32 cellular contexts compared by ENCODE assay signal in genomic region chr19:9171393-9171991, GRCh38. TPM values are rescaled to one million over a fixed set of nuclear protein-coding genes. Genes with fewer than 3 reads are reported as not detected.
"Had no signal": no experiment of that assay in that cellular context is flagged by ENCODE, and none has a peak within 500 bp of the region (broad histone marks: within the 10 kb centered on the region; RNA-seq: fewer than 3 reads in every experiment).

No MANE protein-coding gene starts in this region.

- DNase-seq: activated CD4-positive, alpha-beta T cell treated with anti-CD3 and anti-CD28 coated beads for 48 hours; activated CD4-positive, alpha-beta T cell treated with anti-CD3 and anti-CD28 coated beads, Interleukin-2, amount 50 U/mL, for 48 hours; activated CD8-positive, alpha-beta memory T cell treated with anti-CD3 and anti-CD28 coated beads for 24 hours; activated CD8-positive, alpha-beta memory T cell treated with anti-CD3 and anti-CD28 coated beads, Interleukin-2, amount 50 U/mL, for 48 hours; activated gamma-delta T cell treated with Interleukin-2 at 50 U/mL for 16 hours; activated naive CD8-positive, alpha-beta T cell treated with anti-CD3 and anti-CD28 coated beads, Interleukin-2, amount 50 U/mL, for 24 hours; activated T-cell treated with anti-CD3 and anti-CD28 coated beads, Interleukin-2, amount 50 U/mL, for 24 hours; cerebellar nuclear complex; immature natural killer cell; midbrain; naive thymus-derived CD4-positive, alpha-beta T cell; pancreas; stimulated activated CD4-positive, alpha-beta T cell treated with anti-CD3 and anti-CD28 coated beads, Interleukin-15, amount 100 ng/mL, for 24 hours; stimulated activated CD4-positive, alpha-beta T cell treated with anti-CD3 and anti-CD28 coated beads, Interleukin-2, amount 100 ng/mL, for 24 hours; stimulated activated naive B cell treated with anti-CD40 and anti-IgM and Interleukin-4, amounts not matched to agents 10 μg/mL and 1 μg/mL and 100 μg/mL, for 72 hours; stomach; T1000; tibial artery; upper lobe of right lung; WERI-Rb-1 had no signal

- ATAC-seq: activated CD4-positive, CD25-positive, alpha-beta regulatory T cell treated with anti-CD3 and anti-CD28 coated beads, Interleukin-2, amount 50 U/mL, for 24 hours; activated naive CD8-positive, alpha-beta T cell treated with anti-CD3 and anti-CD28 coated beads, Interleukin-2, amount 50 U/mL, for 24 hours; activated T-helper 17 cell treated with anti-CD3 and anti-CD28 coated beads, Interleukin-2, amount 50 U/mL, for 72 hours; naive thymus-derived CD4-positive, alpha-beta T cell; stimulated activated naive B cell treated with anti-CD40 and anti-IgM and Interleukin-4, amounts not matched to agents 10 μg/mL and 1 μg/mL and 100 μg/mL, for 72 hours; upper lobe of right lung had no signal

- H3K27me3 Mint-ChIP-seq: activated naive CD4-positive, alpha-beta T cell treated with anti-CD3 and anti-CD28 coated beads, Interleukin-2, amount 50 U/mL, for 24 hours; activated naive CD8-positive, alpha-beta T cell treated with anti-CD3 and anti-CD28 coated beads, Interleukin-2, amount 50 U/mL, for 24 hours; activated T-cell treated with anti-CD3 and anti-CD28 coated beads, Interleukin-2, amount 50 U/mL, for 24 hours; activated T-helper 17 cell treated with anti-CD3 and anti-CD28 coated beads, Interleukin-2, amount 50 U/mL, for 72 hours; memory B cell; naive thymus-derived CD4-positive, alpha-beta T cell; stimulated activated naive B cell treated with anti-CD40 and anti-IgM and Interleukin-4, amounts not matched to agents 10 μg/mL and 1 μg/mL and 100 μg/mL, for 72 hours had no signal

- H3K9me3 Mint-ChIP-seq: activated naive CD4-positive, alpha-beta T cell treated with anti-CD3 and anti-CD28 coated beads, Interleukin-2, amount 50 U/mL, for 24 hours; activated T-helper 17 cell treated with anti-CD3 and anti-CD28 coated beads, Interleukin-2, amount 50 U/mL, for 72 hours; immature natural killer cell had no signal

- H3K27ac Mint-ChIP-seq: activated naive CD4-positive, alpha-beta T cell treated with anti-CD3 and anti-CD28 coated beads, Interleukin-2, amount 50 U/mL, for 24 hours; activated naive CD8-positive, alpha-beta T cell treated with anti-CD3 and anti-CD28 coated beads, Interleukin-2, amount 50 U/mL, for 24 hours; activated T-cell treated with anti-CD3 and anti-CD28 coated beads, Interleukin-2, amount 50 U/mL, for 24 hours; activated T-helper 17 cell treated with anti-CD3 and anti-CD28 coated beads, Interleukin-2, amount 50 U/mL, for 72 hours; immature natural killer cell; memory B cell; naive thymus-derived CD4-positive, alpha-beta T cell; stimulated activated naive B cell treated with anti-CD40 and anti-IgM and Interleukin-4, amounts not matched to agents 10 μg/mL and 1 μg/mL and 100 μg/mL, for 72 hours; T-helper 1 cell treated with Interleukin-12 subunit alpha and Interleukin-12 subunit beta and Interleukin-4 antibody, amounts not matched to agents 30 μg/mL and 1 μg/mL, for 36 hours had no signal

- H3K4me3 Mint-ChIP-seq: activated naive CD4-positive, alpha-beta T cell treated with anti-CD3 and anti-CD28 coated beads, Interleukin-2, amount 50 U/mL, for 24 hours; activated naive CD8-positive, alpha-beta T cell treated with anti-CD3 and anti-CD28 coated beads, Interleukin-2, amount 50 U/mL, for 24 hours; activated T-cell treated with anti-CD3 and anti-CD28 coated beads, Interleukin-2, amount 50 U/mL, for 24 hours; activated T-helper 17 cell treated with anti-CD3 and anti-CD28 coated beads, Interleukin-2, amount 50 U/mL, for 72 hours; immature natural killer cell; memory B cell; naive thymus-derived CD4-positive, alpha-beta T cell; stimulated activated naive B cell treated with anti-CD40 and anti-IgM and Interleukin-4, amounts not matched to agents 10 μg/mL and 1 μg/mL and 100 μg/mL, for 72 hours; T-helper 1 cell treated with Interleukin-12 subunit alpha and Interleukin-12 subunit beta and Interleukin-4 antibody, amounts not matched to agents 30 μg/mL and 1 μg/mL, for 36 hours had no signal

- H3K4me1 Mint-ChIP-seq: activated naive CD4-positive, alpha-beta T cell treated with anti-CD3 and anti-CD28 coated beads, Interleukin-2, amount 50 U/mL, for 24 hours; activated naive CD8-positive, alpha-beta T cell treated with anti-CD3 and anti-CD28 coated beads, Interleukin-2, amount 50 U/mL, for 24 hours; activated T-helper 17 cell treated with anti-CD3 and anti-CD28 coated beads, Interleukin-2, amount 50 U/mL, for 72 hours; immature natural killer cell; memory B cell had no signal

RNA-seq across cellular contexts. Expression of gene OR7D2, which starts 7.3 kb away (rescaled TPM):
- total RNA-seq: kidney epithelial cell, lower leg skin, pancreas, pulmonary artery endothelial cell, right atrium auricular region, suprapubic skin had no signal

RNA-seq across cellular contexts. Expression of gene OR7G3, which starts 44.7 kb away (rescaled TPM):
- total RNA-seq: activated T-helper 17 cell treated with anti-CD3 and anti-CD28 coated beads, Interleukin-2, amount 50 U/mL, for 72 hours; cardiac muscle cell; esophagus muscularis mucosa; kidney epithelial cell; lower leg skin; naive thymus-derived CD4-positive, alpha-beta T cell; pancreas; pulmonary artery endothelial cell; right atrium auricular region; stomach; suprapubic skin; upper lobe of right lung had no signal

RNA-seq across cellular contexts. Expression of gene OR7D4, which starts 47.9 kb away (rescaled TPM):
- total RNA-seq: activated T-helper 17 cell treated with anti-CD3 and anti-CD28 coated beads, Interleukin-2, amount 50 U/mL, for 72 hours; cardiac muscle cell; esophagus muscularis mucosa; kidney epithelial cell; lower leg skin; naive thymus-derived CD4-positive, alpha-beta T cell; pancreas; pulmonary artery endothelial cell; right atrium auricular region; stomach; suprapubic skin; upper lobe of right lung had no signal

RNA-seq across cellular contexts. Expression of gene OR7G1, which starts 55.9 kb away (rescaled TPM):
- total RNA-seq: activated T-helper 17 cell treated with anti-CD3 and anti-CD28 coated beads, Interleukin-2, amount 50 U/mL, for 72 hours; cardiac muscle cell; esophagus muscularis mucosa; kidney epithelial cell; lower leg skin; naive thymus-derived CD4-positive, alpha-beta T cell; pancreas; pulmonary artery endothelial cell; right atrium auricular region; stomach; suprapubic skin; upper lobe of right lung had no signal
